1 cellular context compared by ENCODE assay signal in genomic region chr17:74875970-74876593, GRCh38.
TF ChIP-seq lines count a peak whose summit lies in the region.

No MANE protein-coding gene starts in this region.

TF ChIP-seq in HCT116, 20 proteins besides CTCF, POLR2A, EP300 and RAD21 (continued from another document):
- no peak for TF ChIP-seq ATF3 (IDR thresholded peaks at IDR 0.05)
- TF ChIP-seq JUND (IDR thresholded peaks at IDR 0.05): no peak
TF ChIP-seq in HCT116: peak in this region for 0.
